33 cellular contexts compared by ENCODE assay signal in the genomic region with DNA sequence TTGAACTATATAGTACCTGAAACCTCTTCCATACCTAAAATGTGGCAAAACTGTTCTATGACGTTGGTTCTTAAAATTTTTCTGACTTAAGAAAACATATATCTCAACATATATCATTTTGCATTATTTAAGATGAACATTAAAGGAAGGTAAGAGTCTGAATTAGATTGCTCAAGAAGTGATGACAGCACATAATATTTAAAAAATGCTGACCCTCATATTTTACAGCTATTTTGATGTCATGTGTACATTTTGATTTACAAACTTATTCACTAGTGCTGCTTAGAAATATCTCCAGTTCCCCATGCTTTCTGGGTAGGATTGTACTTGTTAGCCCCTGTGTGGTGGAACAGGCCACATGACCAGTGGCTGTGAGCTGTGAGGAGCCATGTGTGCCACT.
"Had no signal": no experiment of that assay in that cellular context is flagged by ENCODE, and none has a peak within 500 bp of the region (broad histone marks: within the 10 kb centered on the region; RNA-seq: fewer than 3 reads in every experiment).

No MANE protein-coding gene starts in this region.

- H3K27ac ChIP-seq: adrenal gland, body of pancreas, brain microvascular endothelial cell, breast epithelium, VCaP had no signal

- ATAC-seq: activated CD8-positive, alpha-beta T cell treated with anti-CD3 and anti-CD28 coated beads for 36 hours; activated naive CD4-positive, alpha-beta T cell treated with anti-CD3 and anti-CD28 coated beads, Interleukin-2, amount 50 U/mL, for 72 hours; activated T-cell treated with anti-CD3 and anti-CD28 coated beads, Interleukin-2, amount 50 U/mL, for 4 hours; activated T-cell treated with anti-CD3 and anti-CD28 coated beads, Interleukin-2, amount 50 U/mL, for 72 hours; activated T-helper 17 cell treated with anti-CD3 and anti-CD28 coated beads, Interleukin-2, amount 50 U/mL, for 72 hours; body of pancreas had no signal

- DNase-seq: activated B cell treated with CpG ODN at 0.5 μM for 24 hours; activated CD4-positive, alpha-beta memory T cell treated with anti-CD3 and anti-CD28 coated beads for 36 hours; activated CD4-positive, alpha-beta T cell treated with anti-CD3 and anti-CD28 coated beads for 4 hours; activated CD4-positive, alpha-beta T cell treated with anti-CD3 and anti-CD28 coated beads, Interleukin-2, amount 10 ng/mL, durations not matched to agents 24 days and 14 days; activated CD4-positive, alpha-beta T cell treated with anti-CD3 and anti-CD28 coated beads, Interleukin-2, amount 50 U/mL, for 1 hour; activated CD4-positive, alpha-beta T cell treated with anti-CD3 and anti-CD28 coated beads, Interleukin-2, amount 50 U/mL, for 4 hours; activated CD4-positive, CD25-positive, alpha-beta regulatory T cell treated with anti-CD3 and anti-CD28 coated beads, Interleukin-2, amount 50 U/mL, for 72 hours; activated CD8-positive, alpha-beta memory T cell treated with anti-CD3 and anti-CD28 coated beads, Interleukin-2, amount 50 U/mL, for 4 hours; activated CD8-positive, alpha-beta T cell treated with anti-CD3 and anti-CD28 coated beads for 36 hours; activated effector memory CD4-positive, alpha-beta T cell treated with anti-CD3 and anti-CD28 coated beads, Interleukin-2, amount 50 U/mL, for 16 hours; activated gamma-delta T cell treated with Interleukin-2 at 50 U/mL for 16 hours; activated naive CD4-positive, alpha-beta T cell; activated naive CD4-positive, alpha-beta T cell treated with anti-CD3 and anti-CD28 coated beads for 36 hours; activated naive CD4-positive, alpha-beta T cell treated with anti-CD3 and anti-CD28 coated beads, Interleukin-2, amount 50 U/mL, for 16 hours; activated naive CD8-positive, alpha-beta T cell treated with anti-CD3 and anti-CD28 coated beads for 36 hours; activated T-cell treated with anti-CD3 and anti-CD28 coated beads for 4 hours; activated T-cell treated with anti-CD3 and anti-CD28 coated beads, Interleukin-2, amount 50 U/mL, for 1 hour; activated T-cell treated with anti-CD3 and anti-CD28 coated beads, Interleukin-2, amount 50 U/mL, for 4 hours; activated T-cell treated with anti-CD3 and anti-CD28 coated beads, Interleukin-2, amount 50 U/mL, for 72 hours; adrenal gland; amniotic stem cell; aorta; body of pancreas; brain microvascular endothelial cell; central memory CD4-positive, alpha-beta T cell; T-helper 2 cell; T-helper 9 cell had no signal

- H3K4me1 ChIP-seq: adrenal gland, body of pancreas, breast epithelium had no signal

- H3K27me3 ChIP-seq: adrenal gland, body of pancreas, brain microvascular endothelial cell, breast epithelium had no signal

- H3K36me3 ChIP-seq: adrenal gland, brain microvascular endothelial cell, breast epithelium had no signal

- H3K9me3 ChIP-seq: adrenal gland, body of pancreas, breast epithelium had no signal

- H3K4me3 ChIP-seq: adrenal gland, body of pancreas, breast epithelium had no signal

- FAIRE-seq: astrocyte, TTC549 had no signal
